27 cellular contexts compared by ENCODE assay signal in genomic region chr12:129073157-129073915, GRCh38.
"Had no signal": no experiment of that assay in that cellular context is flagged by ENCODE, and none has a peak within 500 bp of the region (broad histone marks: within the 10 kb centered on the region; RNA-seq: fewer than 3 reads in every experiment).

No MANE protein-coding gene starts in this region.

- H3K9me3 ChIP-seq: esophagus squamous epithelium, heart right ventricle, lower lobe of right lung, psoas muscle, sigmoid colon, stomach, tibial artery, upper lobe of left lung, uterus had no signal

- H3K4me1 Mint-ChIP-seq: natural killer cell; stimulated activated effector memory CD8-positive, alpha-beta T cell treated with anti-CD3 and anti-CD28 coated beads, Interleukin-12 subunit alpha, Interleukin-12 subunit beta, amount 100 ng/mL, for 72 hours had no signal

- H3K4me3 ChIP-seq: coronary artery, esophagus squamous epithelium, heart right ventricle, lower lobe of right lung, psoas muscle, sigmoid colon, stomach, tibial artery, upper lobe of left lung, uterus had no signal

- H3K27me3 ChIP-seq: esophagus squamous epithelium, sigmoid colon, tibial artery, upper lobe of left lung, uterus had no signal

- H3K4me3 Mint-ChIP-seq: natural killer cell; stimulated activated effector memory CD8-positive, alpha-beta T cell treated with anti-CD3 and anti-CD28 coated beads, Interleukin-12 subunit alpha, Interleukin-12 subunit beta, amount 100 ng/mL, for 72 hours had no signal

- ATAC-seq: heart right ventricle; left colon; left ventricle myocardium superior; lower lobe of right lung; natural killer cell; psoas muscle; right cardiac atrium; stimulated activated effector memory CD8-positive, alpha-beta T cell treated with anti-CD3 and anti-CD28 coated beads, Interleukin-12 subunit alpha, Interleukin-12 subunit beta, amount 100 ng/mL, for 72 hours had no signal

- DNase-seq: dermis blood vessel endothelial cell; effector memory CD4-positive, alpha-beta T cell; erythroblast; esophagus squamous epithelium; foreskin melanocyte; glutamatergic neuron; heart right ventricle; hippocampal formation; kidney glomerular epithelial cell; left colon; left ventricle myocardium superior; lower lobe of right lung; natural killer cell; psoas muscle; right cardiac atrium; sigmoid colon; stimulated activated CD4-positive, alpha-beta T cell treated with anti-CD3 and anti-CD28 coated beads, Interleukin-2, amount 100 ng/mL, for 24 hours; stimulated activated CD4-positive, alpha-beta T cell treated with anti-CD3 and anti-CD28 coated beads, Interleukin-4, amount 100 ng/mL, for 24 hours; stimulated activated naive CD4-positive, alpha-beta T cell treated with Interleukin-2 at 50 U/mL for 16 hours; stomach; tibial artery; upper lobe of left lung; uterus had no signal

- H3K4me1 ChIP-seq: esophagus squamous epithelium, heart right ventricle, lower lobe of right lung, psoas muscle, sigmoid colon, stomach, tibial artery, upper lobe of left lung, uterus had no signal

- H3K36me3 ChIP-seq: esophagus squamous epithelium, heart right ventricle, lower lobe of right lung, sigmoid colon, stomach, tibial artery, upper lobe of left lung, uterus had no signal

- H3K27ac Mint-ChIP-seq: natural killer cell; stimulated activated effector memory CD8-positive, alpha-beta T cell treated with anti-CD3 and anti-CD28 coated beads, Interleukin-12 subunit alpha, Interleukin-12 subunit beta, amount 100 ng/mL, for 72 hours had no signal

- H3K9me3 Mint-ChIP-seq: natural killer cell had no signal

- H3K27ac ChIP-seq: coronary artery, esophagus squamous epithelium, heart right ventricle, lower lobe of right lung, psoas muscle, sigmoid colon, stomach, tibial artery, upper lobe of left lung, uterus had no signal

- H3K36me3 Mint-ChIP-seq: natural killer cell; stimulated activated effector memory CD8-positive, alpha-beta T cell treated with anti-CD3 and anti-CD28 coated beads, Interleukin-12 subunit alpha, Interleukin-12 subunit beta, amount 100 ng/mL, for 72 hours had no signal

- FAIRE-seq: endometrium, islet of Langerhans had no signal
